ENCODE assay signal across 1 cellular context in the genomic region with DNA sequence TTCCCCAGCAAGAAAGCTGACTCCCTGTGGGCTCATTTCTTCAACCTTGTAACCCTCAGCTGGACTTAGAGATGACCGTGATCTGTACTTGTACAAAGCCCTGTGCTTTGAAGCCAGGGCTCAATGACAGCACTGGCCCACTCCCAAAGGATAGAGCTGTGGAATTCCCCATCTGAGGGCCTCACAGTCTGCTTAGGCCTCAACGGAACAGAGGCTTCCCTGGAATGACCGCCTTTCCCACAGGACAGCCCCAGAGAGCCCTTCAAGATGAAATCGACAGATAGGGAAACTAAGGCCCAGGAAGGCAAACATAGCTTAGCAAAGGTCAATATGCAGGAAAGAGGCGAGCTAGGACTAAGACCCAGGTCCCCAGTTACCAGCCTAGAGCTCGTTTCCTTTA.
TF ChIP-seq lines count a peak whose summit lies in the region.

No MANE protein-coding gene starts in this region.

TF ChIP-seq in IMR-90, 13 proteins besides CTCF, POLR2A, EP300 and RAD21 (continued from another document):
- TF ChIP-seq, protein P1, sequence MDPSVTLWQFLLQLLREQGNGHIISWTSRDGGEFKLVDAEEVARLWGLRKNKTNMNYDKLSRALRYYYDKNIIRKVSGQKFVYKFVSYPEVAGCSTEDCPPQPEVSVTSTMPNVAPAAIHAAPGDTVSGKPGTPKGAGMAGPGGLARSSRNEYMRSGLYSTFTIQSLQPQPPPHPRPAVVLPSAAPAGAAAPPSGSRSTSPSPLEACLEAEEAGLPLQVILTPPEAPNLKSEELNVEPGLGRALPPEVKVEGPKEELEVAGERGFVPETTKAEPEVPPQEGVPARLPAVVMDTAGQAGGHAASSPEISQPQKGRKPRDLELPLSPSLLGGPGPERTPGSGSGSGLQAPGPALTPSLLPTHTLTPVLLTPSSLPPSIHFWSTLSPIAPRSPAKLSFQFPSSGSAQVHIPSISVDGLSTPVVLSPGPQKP (IDR thresholded peaks at IDR 0.05; ENCODE audit: borderline replicate concordance, low read depth, low read length) = no peak
- no peak for TF ChIP-seq MAFK (IDR thresholded peaks at IDR 0.05; ENCODE audit: low read depth, low read length)
- TF ChIP-seq RCOR1 (IDR thresholded peaks at IDR 0.05; ENCODE audit: insufficient replicate concordance, low read length) = no peak
- no peak for TF ChIP-seq MAZ (IDR thresholded peaks at IDR 0.05; ENCODE audit: borderline replicate concordance, low read depth, low read length)
- no peak for TF ChIP-seq NFE2L2 (IDR thresholded peaks at IDR 0.05; ENCODE audit: low read depth, low read length)
- no peak for TF ChIP-seq SMC3 (IDR thresholded peaks at IDR 0.05; ENCODE audit: low read depth, low read length)
- TF ChIP-seq MXI1 (IDR thresholded peaks at IDR 0.05; ENCODE audit: borderline replicate concordance, low read depth, low read length) = no peak
- TF ChIP-seq, protein P2, sequence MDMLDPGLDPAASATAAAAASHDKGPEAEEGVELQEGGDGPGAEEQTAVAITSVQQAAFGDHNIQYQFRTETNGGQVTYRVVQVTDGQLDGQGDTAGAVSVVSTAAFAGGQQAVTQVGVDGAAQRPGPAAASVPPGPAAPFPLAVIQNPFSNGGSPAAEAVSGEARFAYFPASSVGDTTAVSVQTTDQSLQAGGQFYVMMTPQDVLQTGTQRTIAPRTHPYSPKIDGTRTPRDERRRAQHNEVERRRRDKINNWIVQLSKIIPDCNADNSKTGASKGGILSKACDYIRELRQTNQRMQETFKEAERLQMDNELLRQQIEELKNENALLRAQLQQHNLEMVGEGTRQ (IDR thresholded peaks at IDR 0.05; ENCODE audit: low read depth, low read length) = no peak
- TF ChIP-seq CHD1 (IDR thresholded peaks at IDR 0.05; ENCODE audit: low read depth, low read length) = no peak
- no peak for TF ChIP-seq CEBPB (IDR thresholded peaks at IDR 0.05; ENCODE audit: low read depth, low read length)
- TF ChIP-seq FOS (IDR thresholded peaks at IDR 0.05; ENCODE audit: low read depth, low read length) = no peak
